ENCODE assay signal across 13 cellular contexts in genomic region chr4:104421576-104421975, GRCh38.
"Had no signal": no experiment of that assay in that cellular context is flagged by ENCODE, and none has a peak within 500 bp of the region (broad histone marks: within the 10 kb centered on the region; RNA-seq: fewer than 3 reads in every experiment).

No MANE protein-coding gene starts in this region.

- H3K27ac ChIP-seq: ascending aorta, heart left ventricle, stomach, uterus had no signal

- DNase-seq: activated CD4-positive, alpha-beta T cell treated with anti-CD3 and anti-CD28 coated beads for 1 hour; activated CD4-positive, alpha-beta T cell treated with anti-CD3 and anti-CD28 coated beads, Interleukin-2, amount 50 U/mL, for 48 hours; activated naive CD8-positive, alpha-beta T cell treated with anti-CD3 and anti-CD28 coated beads, Interleukin-2, amount 10 ng/mL, durations not matched to agents 7 days and 5 days; foreskin melanocyte; heart left ventricle; naive B cell; stimulated activated CD4-positive, alpha-beta T cell treated with anti-CD3 and anti-CD28 coated beads, Interleukin-4, amount 100 ng/mL, for 1 hour; stimulated activated CD8-positive, alpha-beta memory T cell treated with anti-CD3 and anti-CD28 coated beads, Interleukin-4, amount 100 ng/mL, for 48 hours; stomach; uterus had no signal

- FAIRE-seq: colon, endothelial cell of umbilical vein had no signal

- H3K9me3 Mint-ChIP-seq: activated naive CD8-positive, alpha-beta T cell treated with anti-CD3 and anti-CD28 coated beads, Interleukin-2, amount 10 ng/mL, durations not matched to agents 7 days and 5 days had no signal

- H3K36me3 ChIP-seq: ascending aorta, heart left ventricle, stomach, uterus had no signal

- H3K36me3 Mint-ChIP-seq: activated naive CD8-positive, alpha-beta T cell treated with anti-CD3 and anti-CD28 coated beads, Interleukin-2, amount 10 ng/mL, durations not matched to agents 7 days and 5 days; naive B cell had no signal

- H3K27me3 Mint-ChIP-seq: activated naive CD8-positive, alpha-beta T cell treated with anti-CD3 and anti-CD28 coated beads, Interleukin-2, amount 10 ng/mL, durations not matched to agents 7 days and 5 days; naive B cell had no signal

- H3K27ac Mint-ChIP-seq: activated naive CD8-positive, alpha-beta T cell treated with anti-CD3 and anti-CD28 coated beads, Interleukin-2, amount 10 ng/mL, durations not matched to agents 7 days and 5 days; naive B cell had no signal

- H3K4me1 Mint-ChIP-seq: activated naive CD8-positive, alpha-beta T cell treated with anti-CD3 and anti-CD28 coated beads, Interleukin-2, amount 10 ng/mL, durations not matched to agents 7 days and 5 days; naive B cell had no signal

- H3K4me3 Mint-ChIP-seq: activated naive CD8-positive, alpha-beta T cell treated with anti-CD3 and anti-CD28 coated beads, Interleukin-2, amount 10 ng/mL, durations not matched to agents 7 days and 5 days; naive B cell had no signal

- H3K4me1 ChIP-seq: ascending aorta, uterus had no signal

- H3K4me3 ChIP-seq: ascending aorta, heart left ventricle, stomach, uterus had no signal

- H3K9me3 ChIP-seq: ascending aorta, heart left ventricle, stomach, uterus had no signal

- H3K27me3 ChIP-seq: ascending aorta, heart left ventricle, stomach, uterus had no signal
